ENCODE assay signal across 14 cellular contexts in the genomic region with DNA sequence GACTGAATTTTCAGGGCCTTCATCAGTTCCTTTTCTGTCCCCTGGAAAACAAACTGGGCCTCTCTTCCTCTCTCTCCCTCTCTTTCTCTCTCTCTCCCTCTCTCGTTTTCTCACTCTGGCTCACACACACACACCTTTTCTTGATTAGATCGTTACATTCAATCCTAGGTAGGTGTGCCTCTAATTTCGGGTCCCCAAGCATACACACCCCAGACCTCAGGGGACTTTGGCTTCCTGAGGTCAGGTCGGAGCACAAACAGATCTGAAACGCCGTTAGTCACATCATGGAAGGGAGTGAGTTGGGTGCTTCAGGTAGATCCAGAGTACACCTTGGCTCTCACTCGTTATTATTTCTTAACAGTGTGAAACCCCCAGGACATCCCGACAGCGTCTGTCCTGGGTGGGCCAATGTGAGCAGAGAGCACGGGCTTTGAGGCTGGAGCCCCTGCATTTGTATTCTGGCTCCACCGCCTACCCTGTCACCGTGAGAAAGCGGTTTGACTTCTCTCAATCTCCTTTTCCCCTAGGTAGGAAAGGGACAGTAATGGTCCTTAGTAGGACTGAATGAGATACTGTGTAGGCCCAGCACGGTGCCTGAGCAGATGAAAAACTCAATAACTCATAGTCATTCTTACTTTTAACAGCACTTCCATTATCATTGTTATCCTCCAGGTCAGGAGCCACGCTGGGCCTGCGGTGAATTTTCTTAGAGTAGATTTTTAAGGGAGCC. TPM values are rescaled to one million over a fixed set of nuclear protein-coding genes. Genes with fewer than 3 reads are reported as not detected.
DNase-seq lines count a peak whose midpoint lies in the region; ATAC-seq and TF ChIP-seq lines count a peak whose summit lies in the region.
"Had no signal": no experiment of that assay in that cellular context is flagged by ENCODE, and none has a peak within 500 bp of the region (broad histone marks: within the 10 kb centered on the region; RNA-seq: fewer than 3 reads in every experiment).

No MANE protein-coding gene starts in this region.

- intact Hi-C loops in thyroid gland (cut with DNase I): loop anchor here (5.0 kb wide), 1 partner anchor 114 kb away; no protein-coding TSS in a partner anchor

- no peak overlapping the region for H3K4me3 ChIP-seq in thyroid gland (replicated peaks in 1 of 3)
- no peak overlapping the region for H3K4me3 ChIP-seq in BE2C (ENCODE audit: low read depth, low read length)

- no peaks in the 10 kb centered on the region for H3K36me3 Mint-ChIP-seq in activated T-cell treated with anti-CD3 and anti-CD28 coated beads, Interleukin-2, amount 50 U/mL, for 24 hours (ENCODE audit: low read depth)
- H3K36me3 Mint-ChIP-seq in activated naive CD8-positive, alpha-beta T cell treated with anti-CD3 and anti-CD28 coated beads for 36 hours: peaks cover 1% of the 10 kb centered on the region

- peak overlapping the region; percentile 40 for H3K27ac Mint-ChIP-seq in activated T-cell treated with anti-CD3 and anti-CD28 coated beads, Interleukin-2, amount 50 U/mL, for 24 hours
- peak overlapping the region; percentile 88 for H3K27ac Mint-ChIP-seq in activated naive CD8-positive, alpha-beta T cell treated with anti-CD3 and anti-CD28 coated beads for 36 hours

- peak overlapping the region; percentile 90 to 93 (median 91) for H3K27ac ChIP-seq in thyroid gland
- H3K27ac ChIP-seq: foreskin keratinocyte had no signal

- no peaks in the 10 kb centered on the region for H3K9me3 Mint-ChIP-seq in activated T-cell treated with anti-CD3 and anti-CD28 coated beads, Interleukin-2, amount 50 U/mL, for 24 hours
- H3K9me3 Mint-ChIP-seq in activated naive CD8-positive, alpha-beta T cell treated with anti-CD3 and anti-CD28 coated beads for 36 hours: no peaks in the 10 kb centered on the region

- TF ChIP-seq POLR2A in thyroid gland (IDR thresholded peaks at IDR 0.05): no peak

- H3K4me1 ChIP-seq in thyroid gland (peaks cover 40 to 58% of the 10 kb centered on the region in 2 donors), BE2C (no peaks in the 10 kb centered on the region)
- H3K4me1 ChIP-seq: foreskin keratinocyte had no signal

- H3K4me1 Mint-ChIP-seq in activated T-cell treated with anti-CD3 and anti-CD28 coated beads, Interleukin-2, amount 50 U/mL, for 24 hours (ENCODE audit: low read depth): peaks cover 54% of the 10 kb centered on the region
- H3K4me1 Mint-ChIP-seq in activated naive CD8-positive, alpha-beta T cell treated with anti-CD3 and anti-CD28 coated beads for 36 hours: peaks cover 46% of the 10 kb centered on the region

- no peak for DNase-seq in activated T-cell treated with anti-CD3 and anti-CD28 coated beads, Interleukin-2, amount 50 U/mL, for 24 hours
- DNase-seq in activated T-cell treated with anti-CD3 and anti-CD28 coated beads for 4 hours (no peak), thyroid gland (no peak), AG20443 (ENCODE audit: low spot score) (no peak), BE2C (no peak), pons (ENCODE audit: low spot score) (no peak)
- DNase-seq in activated naive CD8-positive, alpha-beta T cell treated with anti-CD3 and anti-CD28 coated beads for 36 hours: no peak
- DNase-seq: cerebellar nuclear complex, foreskin keratinocyte, left ventricle myocardium superior, NCI-H1092 treated with DMSO at 0.1 percent for 48 hours, T-helper 17 cell had no signal

- no peaks in the 10 kb centered on the region for H3K9me3 ChIP-seq in thyroid gland
- no peaks in the 10 kb centered on the region for H3K9me3 ChIP-seq in BE2C

- no peaks in the 10 kb centered on the region for H3K36me3 ChIP-seq in thyroid gland
- H3K36me3 ChIP-seq in BE2C: no peaks in the 10 kb centered on the region

- no peaks in the 10 kb centered on the region for H3K27me3 Mint-ChIP-seq in activated T-cell treated with anti-CD3 and anti-CD28 coated beads, Interleukin-2, amount 50 U/mL, for 24 hours
- no peaks in the 10 kb centered on the region for H3K27me3 Mint-ChIP-seq in activated naive CD8-positive, alpha-beta T cell treated with anti-CD3 and anti-CD28 coated beads for 36 hours

- peak; percentile 15 for ATAC-seq in HG03095 (IDR thresholded peaks at IDR 0.05; ENCODE audit: unreplicated experiment)

- no peak for TF ChIP-seq CTCF in thyroid gland (IDR thresholded peaks at IDR 0.05)
- no peak for TF ChIP-seq CTCF in BE2C (IDR thresholded peaks at IDR 0.05; ENCODE audit: low read depth, low read length)

- H3K4me3 Mint-ChIP-seq in activated T-cell treated with anti-CD3 and anti-CD28 coated beads, Interleukin-2, amount 50 U/mL, for 24 hours: no peak overlapping the region
- no peak overlapping the region for H3K4me3 Mint-ChIP-seq in activated naive CD8-positive, alpha-beta T cell treated with anti-CD3 and anti-CD28 coated beads for 36 hours

- WGBS in thyroid gland, 2 donors: 90% methylated on average over 16 of the region's 16 CpGs

- H3K27me3 ChIP-seq in thyroid gland (no peaks in the 10 kb centered on the region), BE2C (peaks cover 12% of the 10 kb centered on the region)

RNA-seq across cellular contexts. Expression of gene POU2AF1, which starts 37.3 kb away (rescaled TPM):
- total RNA-seq in activated naive CD8-positive, alpha-beta T cell treated with anti-CD3 and anti-CD28 coated beads for 36 hours: 1 to 10 TPM; 3.0 to 3.5 TPM
- under 1 TPM in 1 of 4 donors, not detected in 3; 0.54 TPM for total RNA-seq in thyroid gland
- polyA plus RNA-seq in BE2C (2012; ENCODE audit: insufficient read depth, insufficient read length, low read depth): not detected
- total RNA-seq: A673, foreskin keratinocyte had no signal
- polyA plus RNA-seq: foreskin keratinocyte had no signal
